ENCODE assay signal across 8 cellular contexts in the genomic region with DNA sequence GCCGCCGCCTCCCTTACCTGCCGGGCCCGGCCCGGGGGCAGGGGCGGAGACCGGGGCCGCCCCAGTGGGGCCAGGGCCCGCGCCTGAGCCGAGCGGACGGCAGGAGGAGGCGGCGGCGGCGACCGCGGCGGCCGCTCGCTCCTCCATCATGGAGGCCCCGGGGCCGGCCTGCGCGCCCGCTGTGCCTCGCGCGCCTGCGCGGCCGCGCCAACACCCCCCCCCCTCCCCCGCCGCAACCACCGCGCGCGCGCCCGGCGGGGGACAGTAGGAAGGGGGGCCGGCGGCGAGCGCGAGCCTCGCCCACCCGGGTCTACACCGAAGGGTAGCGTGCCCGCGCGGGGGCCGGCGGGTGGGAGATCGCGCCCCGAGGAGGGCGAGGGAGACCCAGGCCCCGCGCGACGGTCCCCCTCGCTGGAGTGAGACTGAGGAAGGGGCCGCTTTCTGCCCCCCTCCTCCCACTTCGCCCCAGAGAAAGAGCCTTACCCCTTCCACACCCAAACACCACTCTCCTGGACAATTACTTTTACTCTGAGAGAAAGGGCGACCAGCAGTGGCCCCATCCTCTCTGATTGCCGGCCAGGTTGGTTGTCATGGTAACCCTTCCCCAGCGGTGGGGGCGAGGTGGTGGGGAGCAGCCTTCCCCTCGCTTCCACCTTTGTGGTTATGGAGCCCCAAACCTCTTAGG. TPM values are rescaled to one million over a fixed set of nuclear protein-coding genes. Genes with fewer than 3 reads are reported as not detected.
DNase-seq lines count a peak whose midpoint lies in the region; TF ChIP-seq lines count a peak whose summit lies in the region.

A gene with protein sequence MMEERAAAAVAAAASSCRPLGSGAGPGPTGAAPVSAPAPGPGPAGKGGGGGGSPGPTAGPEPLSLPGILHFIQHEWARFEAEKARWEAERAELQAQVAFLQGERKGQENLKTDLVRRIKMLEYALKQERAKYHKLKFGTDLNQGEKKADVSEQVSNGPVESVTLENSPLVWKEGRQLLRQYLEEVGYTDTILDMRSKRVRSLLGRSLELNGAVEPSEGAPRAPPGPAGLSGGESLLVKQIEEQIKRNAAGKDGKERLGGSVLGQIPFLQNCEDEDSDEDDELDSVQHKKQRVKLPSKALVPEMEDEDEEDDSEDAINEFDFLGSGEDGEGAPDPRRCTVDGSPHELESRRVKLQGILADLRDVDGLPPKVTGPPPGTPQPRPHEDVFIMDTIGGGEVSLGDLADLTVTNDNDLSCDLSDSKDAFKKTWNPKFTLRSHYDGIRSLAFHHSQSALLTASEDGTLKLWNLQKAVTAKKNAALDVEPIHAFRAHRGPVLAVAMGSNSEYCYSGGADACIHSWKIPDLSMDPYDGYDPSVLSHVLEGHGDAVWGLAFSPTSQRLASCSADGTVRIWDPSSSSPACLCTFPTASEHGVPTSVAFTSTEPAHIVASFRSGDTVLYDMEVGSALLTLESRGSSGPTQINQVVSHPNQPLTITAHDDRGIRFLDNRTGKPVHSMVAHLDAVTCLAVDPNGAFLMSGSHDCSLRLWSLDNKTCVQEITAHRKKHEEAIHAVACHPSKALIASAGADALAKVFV (minus strand): TSS at position 170 of the 685 bp plus-strand sequence. CDS start 20 bp downstream, at position 150.

- POLR2A ChIA-PET in HEK293T (lab: Yijun Ruan, JAX): no interaction called here

- no peaks in the 10 kb centered on the region for H3K9me3 ChIP-seq in ES-I3 (ENCODE audit: control insufficient read depth, insufficient read depth, low read length)

- peak within 1 kb of the TSS; percentile 91 for H3K9ac ChIP-seq in ES-I3 (ENCODE audit: low read depth, low read length)

- CTCF ChIA-PET in HEK293T (lab: Yijun Ruan, JAX): no interaction called here

- TF ChIP-seq CTCF in epithelial cell of esophagus (IDR thresholded peaks at IDR 0.05; ENCODE audit: insufficient read depth, low read depth, low read length, missing control alignments): no peak

- H3K4me3 ChIP-seq in epithelial cell of esophagus (ENCODE audit: low read length): peak within 1 kb of the TSS; percentile 97

- DNase-seq in HEK293T (ENCODE audit: extremely low spot score) (peak; percentile 92), NCI-H2227 (lab: John Stamatoyannopoulos, UW; ENCODE audit: unreplicated experiment) (peak; percentile 81), epithelial cell of esophagus (ENCODE audit: low read depth) (peak; percentile 51), mucosa of gallbladder (ENCODE audit: low spot score) (no peak), SW480 (ENCODE audit: low spot score) (no peak)
- peak; percentile 77 for DNase-seq in activated CD8-positive, alpha-beta memory T cell treated with anti-CD3 and anti-CD28 coated beads, Interleukin-2, amount 50 U/mL, for 48 hours
- DNase-seq in stimulated activated naive CD4-positive, alpha-beta T cell treated with Interleukin-2 at 50 U/mL for 16 hours (lab: John Stamatoyannopoulos, UW): peak; percentile 50

- H3K36me3 ChIP-seq in ES-I3 (ENCODE audit: insufficient read depth, low read length): peaks cover 4% of the 10 kb centered on the region; the same call in 1 of the 2 replicates

- peaks cover 8% of the 10 kb centered on the region; the same call in 1 of the 2 replicates for H3K4me1 ChIP-seq in ES-I3 (ENCODE audit: insufficient read depth, low read length)

TF ChIP-seq in HEK293T, 16 proteins besides CTCF, POLR2A, EP300 and RAD21:
- TF ChIP-seq TARDBP (IDR thresholded peaks at IDR 0.05): no peak
- TF ChIP-seq ARNT (IDR thresholded peaks at IDR 0.05): peak; percentile 39; the same call in 1 of the 2 replicates

RNA-seq across cellular contexts. Expression of the gene that starts here (rescaled TPM):
- total RNA-seq in mucosa of gallbladder: 83.9 TPM

Comparison
In these comparisons a context has a peak if more than half of its experiments do, and no peak if none do; other contexts are left out.
1. DNase-seq: peak in HEK293T (single experiment), NCI-H2227 (single experiment), activated CD8-positive, alpha-beta memory T cell treated with anti-CD3 and anti-CD28 coated beads, Interleukin-2, amount 50 U/mL, for 48 hours (single experiment), epithelial cell of esophagus (single experiment) and stimulated activated naive CD4-positive, alpha-beta T cell treated with Interleukin-2 at 50 U/mL for 16 hours (single experiment); none in mucosa of gallbladder (single experiment) and SW480 (single experiment).